In genomic region chr1:145922266-145922665, GRCh38 we compare ENCODE assay signal across 1 cellular context.
TF ChIP-seq lines count a peak whose summit lies in the region.

No MANE protein-coding gene starts in this region.

TF ChIP-seq in IMR-90, 13 proteins besides CTCF, POLR2A, EP300 and RAD21:
- TF ChIP-seq CEBPB (IDR thresholded peaks at IDR 0.05; ENCODE audit: low read depth, low read length) (peak; percentile 76), ELK1 (IDR thresholded peaks at IDR 0.05; ENCODE audit: borderline replicate concordance, low read depth, low read length) (no peak), FOS (IDR thresholded peaks at IDR 0.05; ENCODE audit: low read depth, low read length) (no peak), USF2 (IDR thresholded peaks at IDR 0.05; ENCODE audit: low read depth, low read length) (no peak), MAZ (IDR thresholded peaks at IDR 0.05; ENCODE audit: borderline replicate concordance, low read depth, low read length) (no peak), CHD1 (IDR thresholded peaks at IDR 0.05; ENCODE audit: low read depth, low read length) (no peak), RFX5 (IDR thresholded peaks at IDR 0.05; ENCODE audit: low read depth, low read length) (no peak)
